Comparison of ENCODE assay signal across 8 cellular contexts in the genomic region with DNA sequence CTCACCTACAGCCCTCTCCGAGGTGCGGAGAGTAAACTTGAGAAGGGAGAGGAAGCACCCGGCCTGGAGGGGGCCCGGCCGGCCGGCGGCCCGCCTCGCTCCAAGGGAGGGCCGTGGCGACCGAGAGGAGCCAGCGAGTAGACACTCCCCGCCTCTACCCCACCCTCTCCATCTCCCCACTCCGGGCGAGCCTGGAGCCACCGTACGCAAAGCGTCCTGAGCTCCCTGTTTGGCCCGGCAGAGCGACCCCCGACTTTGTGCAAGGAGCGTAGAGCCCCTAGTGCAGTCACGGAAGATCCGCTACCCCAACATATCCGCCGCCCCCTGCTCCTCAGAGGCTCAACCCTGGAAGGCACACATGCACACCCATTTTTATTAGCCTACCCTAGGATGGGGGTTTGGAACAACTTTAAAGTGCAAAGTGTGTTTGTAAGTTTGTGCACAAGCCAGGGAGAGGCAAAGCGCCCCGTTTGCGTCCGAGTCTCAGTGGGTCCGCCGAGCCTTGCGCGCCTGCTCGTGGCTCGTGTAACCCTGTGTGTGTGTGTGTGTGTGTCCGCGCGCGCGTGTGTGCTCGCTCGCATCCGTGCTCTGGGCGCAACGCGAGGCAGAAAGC. TPM values are rescaled to one million over a fixed set of nuclear protein-coding genes. Genes with fewer than 3 reads are reported as not detected.
DNase-seq lines count a peak whose midpoint lies in the region; ATAC-seq, FAIRE-seq and TF ChIP-seq lines count a peak whose summit lies in the region.

No MANE protein-coding gene starts in this region.

- H3K27ac ChIP-seq in RWPE2 (ENCODE audit: poor library complexity, severe bottlenecking) = peak overlapping the region; percentile 64

- DNase-seq in 8988T (peak; percentile 47), GM12891 (ENCODE audit: insufficient read length, low spot score) (peak; percentile 53), RWPE2 (ENCODE audit: low spot score) (no peak), brain pericyte (ENCODE audit: low read depth, low spot score) (peak; percentile 50), islet precursor cell (peak; percentile 84), kidney glomerular epithelial cell (lab: John Stamatoyannopoulos, UW) (no peak)
- DNase-seq in stimulated activated CD4-positive, alpha-beta T cell treated with anti-CD3 and anti-CD28 coated beads, Interleukin-4, amount 100 ng/mL, for 1 hour = peak; percentile 29

- H3K27me3 ChIP-seq in RWPE2 (ENCODE audit: insufficient read depth, poor library complexity, severe bottlenecking) = peaks cover 15% of the 10 kb centered on the region

- H3K36me3 ChIP-seq in RWPE2 (ENCODE audit: low read depth) = no peaks in the 10 kb centered on the region

- no peak for TF ChIP-seq CTCF in RWPE2 (IDR thresholded peaks at IDR 0.05; ENCODE audit: poor library complexity, severe bottlenecking)

- FAIRE-seq in GM12891 (lab: Jason Lieb, UNC) = peak; percentile 58

- no peaks in the 10 kb centered on the region for H3K9me3 ChIP-seq in RWPE2 (ENCODE audit: severe bottlenecking)

- H3K4me3 ChIP-seq in RWPE2 (ENCODE audit: severe bottlenecking) = peak overlapping the region; percentile 47

- TF ChIP-seq POLR2A in GM12891 (IDR thresholded peaks at IDR 0.05; ENCODE audit: low read depth, low read length) = no peak

- no peaks in the 10 kb centered on the region for H3K4me1 ChIP-seq in RWPE2 (ENCODE audit: insufficient read depth, poor library complexity, severe bottlenecking)

- ATAC-seq in HG03045 (IDR thresholded peaks at IDR 0.05; ENCODE audit: unreplicated experiment) = peak; percentile 31
- ATAC-seq in RWPE2 (ENCODE audit: low read depth) = peak; percentile 54

TF ChIP-seq in GM12891, 5 proteins besides CTCF, POLR2A, EP300 and RAD21:
- TF ChIP-seq POU2F2 (IDR thresholded peaks at IDR 0.05; ENCODE audit: low read depth, low read length) = no peak

RNA-seq across cellular contexts. Expression of gene SMAD6, which starts 0.5 kb away (rescaled TPM):
- polyA plus RNA-seq in GM12891 (2012; ENCODE audit: low read depth, missing spikeins) = not detected

Comparison
In these comparisons a context has a peak if more than half of its experiments do, and no peak if none do; other contexts are left out.
1. DNase-seq: peak in 8988T (single experiment), GM12891 (single experiment), brain pericyte (single experiment), islet precursor cell (single experiment) and stimulated activated CD4-positive, alpha-beta T cell treated with anti-CD3 and anti-CD28 coated beads, Interleukin-4, amount 100 ng/mL, for 1 hour (single experiment); none in RWPE2 (single experiment) and kidney glomerular epithelial cell (single experiment).